29 cellular contexts compared by ENCODE assay signal in genomic region chr16:4723071-4723767, GRCh38. TPM values are rescaled to one million over a fixed set of nuclear protein-coding genes. Genes with fewer than 3 reads are reported as not detected.
"Had no signal": no experiment of that assay in that cellular context is flagged by ENCODE, and none has a peak within 500 bp of the region (broad histone marks: within the 10 kb centered on the region; RNA-seq: fewer than 3 reads in every experiment).

No MANE protein-coding gene starts in this region.

- H3K4me3 Mint-ChIP-seq: activated CD8-positive, alpha-beta T cell treated with anti-CD3 and anti-CD28 coated beads for 36 hours; activated naive CD4-positive, alpha-beta T cell treated with anti-CD3 and anti-CD28 coated beads, Interleukin-2, amount 50 U/mL, for 24 hours; activated T-helper 1 cell treated with anti-CD3 and anti-CD28 coated beads, Interleukin-12 subunit alpha, Interleukin-12 subunit beta, Interleukin-2, Interleukin-4 antibody, amounts not matched to agents 30 ng/mL and 10 ng/mL and 1 ng/mL, durations not matched to agents 14 hours and 24 hours and 36 hours; T-helper 2 cell treated with Interferon-gamma antibody and Interleukin-4, amounts not matched to agents 5 μg/mL and 100 μg/mL, for 36 hours had no signal

- ATAC-seq: activated CD4-positive, CD25-positive, alpha-beta regulatory T cell treated with anti-CD3 and anti-CD28 coated beads, Interleukin-2, amount 50 U/mL, for 24 hours; activated CD8-positive, alpha-beta T cell treated with anti-CD3 and anti-CD28 coated beads for 36 hours; Panc1; Right ventricle myocardium inferior had no signal

- H3K4me1 ChIP-seq: breast epithelium had no signal

- H3K27ac Mint-ChIP-seq: activated CD8-positive, alpha-beta T cell treated with anti-CD3 and anti-CD28 coated beads for 36 hours; activated naive CD4-positive, alpha-beta T cell treated with anti-CD3 and anti-CD28 coated beads, Interleukin-2, amount 50 U/mL, for 24 hours; activated T-helper 1 cell treated with anti-CD3 and anti-CD28 coated beads, Interleukin-12 subunit alpha, Interleukin-12 subunit beta, Interleukin-2, Interleukin-4 antibody, amounts not matched to agents 30 ng/mL and 10 ng/mL and 1 ng/mL, durations not matched to agents 14 hours and 24 hours and 36 hours; T-helper 2 cell treated with Interferon-gamma antibody and Interleukin-4, amounts not matched to agents 5 μg/mL and 100 μg/mL, for 36 hours had no signal

- H3K9me3 Mint-ChIP-seq: activated CD8-positive, alpha-beta T cell treated with anti-CD3 and anti-CD28 coated beads for 36 hours; activated naive CD4-positive, alpha-beta T cell treated with anti-CD3 and anti-CD28 coated beads, Interleukin-2, amount 50 U/mL, for 24 hours; activated T-helper 1 cell treated with anti-CD3 and anti-CD28 coated beads, Interleukin-12 subunit alpha, Interleukin-12 subunit beta, Interleukin-2, Interleukin-4 antibody, amounts not matched to agents 30 ng/mL and 10 ng/mL and 1 ng/mL, durations not matched to agents 14 hours and 24 hours and 36 hours; T-helper 2 cell treated with Interferon-gamma antibody and Interleukin-4, amounts not matched to agents 5 μg/mL and 100 μg/mL, for 36 hours had no signal

- H3K27ac ChIP-seq: breast epithelium, KMS-11, SK-N-MC had no signal

- H3K27me3 Mint-ChIP-seq: activated CD8-positive, alpha-beta T cell treated with anti-CD3 and anti-CD28 coated beads for 36 hours; activated naive CD4-positive, alpha-beta T cell treated with anti-CD3 and anti-CD28 coated beads, Interleukin-2, amount 50 U/mL, for 24 hours had no signal

- H3K9me3 ChIP-seq: breast epithelium had no signal

- H3K4me3 ChIP-seq: breast epithelium, SK-N-MC had no signal

- DNase-seq: activated CD4-positive, alpha-beta T cell treated with anti-CD3 and anti-CD28 coated beads for 4 hours; activated CD8-positive, alpha-beta memory T cell treated with anti-CD3 and anti-CD28 coated beads, Interleukin-2, amount 50 U/mL, for 48 hours; activated CD8-positive, alpha-beta T cell treated with anti-CD3 and anti-CD28 coated beads for 36 hours; activated effector memory CD4-positive, alpha-beta T cell treated with Interleukin-2 at 50 U/mL for 16 hours; activated naive CD4-positive, alpha-beta T cell; activated T-cell treated with anti-CD3 and anti-CD28 coated beads, Interleukin-2, amount 50 U/mL, for 1 hour; amniotic stem cell; caudate nucleus; NCI-H1092; NCI-H1417; NCI-H1930; NCI-H2171 treated with DMSO at 0.1 percent for 48 hours; NCI-H226; NCI-H510A; NCI-H526 treated with DMSO at 0.1 percent for 48 hours; NK-92 treated with Interleukin-12 subunit alpha and Interleukin-12 subunit beta, amount 100 ng/mL, for 24 hours; OCI-M1; RPMI8226; SW 1271 had no signal

- H3K4me1 Mint-ChIP-seq: activated naive CD4-positive, alpha-beta T cell treated with anti-CD3 and anti-CD28 coated beads, Interleukin-2, amount 50 U/mL, for 24 hours had no signal

- H3K36me3 ChIP-seq: breast epithelium had no signal

- H3K36me3 Mint-ChIP-seq: activated naive CD4-positive, alpha-beta T cell treated with anti-CD3 and anti-CD28 coated beads, Interleukin-2, amount 50 U/mL, for 24 hours had no signal

- H3K27me3 ChIP-seq: breast epithelium had no signal

- H3K4me2 ChIP-seq: KMS-11 had no signal

- H3K9ac ChIP-seq: KMS-11 had no signal

RNA-seq across cellular contexts. Expression of gene DNAAF8, which starts 11.1 kb away (rescaled TPM):
- total RNA-seq: activated T-helper 1 cell treated with anti-CD3 and anti-CD28 coated beads, Interleukin-12 subunit alpha, Interleukin-12 subunit beta, Interleukin-2, Interleukin-4 antibody, amounts not matched to agents 30 ng/mL and 10 ng/mL and 1 ng/mL, durations not matched to agents 14 hours and 24 hours and 36 hours; T-helper 1 cell treated with Interleukin-12 subunit alpha and Interleukin-12 subunit beta and Interleukin-4 antibody, amounts not matched to agents 30 ng/mL and 1 ng/mL, for 36 hours had no signal
